1 cellular context compared by ENCODE assay signal in genomic region chr16:87869061-87869878, GRCh38.
TF ChIP-seq lines count a peak whose summit lies in the region.
"Not testable (repeated sequence)": the region's sequence is repeated elsewhere in the genome, so short reads cannot be mapped to it uniquely, and the experiment has no call there.

SLC7A5 (minus strand) TSS chr16:87869507; CDS start chr16:87869422, 85 bp downstream.

TF ChIP-seq in K562, 482 proteins besides CTCF, POLR2A, EP300 and RAD21 (continued from another document and continues in another):
- TF ChIP-seq LCOR (CRISPR knock-in tag; IDR thresholded peaks at IDR 0.05) (0 out of 2 replicates have a peak, but pooled peaks have one; percentile 35), TBP (optimal IDR thresholded peaks at IDR 0.05; ENCODE audit: low read depth, low read length) (peak; percentile 79), ZNF589 (CRISPR knock-in tag; IDR thresholded peaks at IDR 0.05; ENCODE audit: low read depth) (peak; percentile 86; the same call in 1 of the 2 replicates), POLR2AphosphoS5 (IDR thresholded peaks at IDR 0.05; ENCODE audit: control insufficient read depth, insufficient read depth, low read depth, low read length) (peak; percentile 66; the same call in 1 of the 2 replicates), GATA2 (CRISPR knock-in tag; IDR thresholded peaks at IDR 0.05) (0 out of 2 replicates have a peak, but pooled peaks have one; percentile 36), HMGN3 (IDR thresholded peaks at IDR 0.05; ENCODE audit: borderline replicate concordance, extremely low read depth, insufficient read length, low read depth, low read length) (peak; percentile 58), YY1 (IDR thresholded peaks at IDR 0.05; ENCODE audit: borderline replicate concordance in 1 of 3, control insufficient read depth in 1 of 3, extremely low read depth in 1 of 3, insufficient read depth in 3 of 3, insufficient read length in 1 of 3, insufficient replicate concordance in 2 of 3, low read depth in 1 of 3, low read length in 2 of 3) (peak in 2 of 3 experiments; percentile 58 to 60), SAP30 (IDR thresholded peaks at IDR 0.05; ENCODE audit: borderline replicate concordance, insufficient read depth, low read depth, low read length, poor library complexity, severe bottlenecking) (peak; percentile 50), FIP1L1 (IDR thresholded peaks at IDR 0.05; ENCODE audit: low read depth, low read length, poor library complexity, severe bottlenecking) (peak; percentile 88), ETS1 (conservative IDR thresholded peaks at IDR 0.05; ENCODE audit: control insufficient read depth, low read depth, low read length) (0 out of 2 replicates have a peak, but pooled peaks have one; percentile 37), MYC (IDR thresholded peaks at IDR 0.05; ENCODE audit: low read depth, low read length) (peak; percentile 81), MXI1 (IDR thresholded peaks at IDR 0.05; ENCODE audit: low read depth, low read length) (peak; percentile 37; the same call in 1 of the 2 replicates), ZNF175 (CRISPR knock-in tag; IDR thresholded peaks at IDR 0.05; ENCODE audit: low read depth) (peak; percentile 54; the same call in 1 of the 2 replicates), HDAC6 (IDR thresholded peaks at IDR 0.05; ENCODE audit: low read depth, low read length) (0 out of 2 replicates have a peak, but pooled peaks have one; percentile 53), CREM (IDR thresholded peaks at IDR 0.05; ENCODE audit: low read depth) (peak; percentile 39), CHD1 (IDR thresholded peaks at IDR 0.05; ENCODE audit: low read length) (peak; percentile 48), RBM22 (IDR thresholded peaks at IDR 0.05; ENCODE audit: low read depth, low read length, poor library complexity, severe bottlenecking) (peak; percentile 93), MAX (CRISPR knock-in tag; IDR thresholded peaks at IDR 0.05) (peak; percentile 82), ZBTB33 (CRISPR knock-in tag; IDR thresholded peaks at IDR 0.05) (0 out of 2 replicates have a peak, but pooled peaks have one; percentile 5), THAP12 (CRISPR knock-in tag; IDR thresholded peaks at IDR 0.05) (peak; percentile 87; the same call in 1 of the 2 replicates), EP400 (IDR thresholded peaks at IDR 0.05) (0 out of 2 replicates have a peak, but pooled peaks have one; percentile 8), TBL1XR1 (IDR thresholded peaks at IDR 0.05; ENCODE audit: low read length in 2 of 2) (peak in 1 of 2 experiments; percentile 61; a peak in 1 of 4 replicates), E2F6 (IDR thresholded peaks at IDR 0.05; ENCODE audit: borderline replicate concordance in 1 of 2, extremely low read depth in 1 of 2, insufficient read depth in 1 of 2, insufficient read length in 1 of 2, low read depth in 1 of 2, low read length in 1 of 2, poor library complexity in 1 of 2, severe bottlenecking in 1 of 2) (peak; percentile 96 to 99), CXXC5 (CRISPR knock-in tag; IDR thresholded peaks at IDR 0.05) (peak; percentile 86), NFIC (IDR thresholded peaks at IDR 0.05) (peak; percentile 22; the same call in 1 of the 2 replicates), NR3C1 (CRISPR knock-in tag; IDR thresholded peaks at IDR 0.05) (peak; percentile 83; the same call in 1 of the 2 replicates), NR4A1 (CRISPR knock-in tag; IDR thresholded peaks at IDR 0.05) (0 out of 2 replicates have a peak, but pooled peaks have one; percentile 28), RNF2 (IDR thresholded peaks at IDR 0.05) (peak; percentile 69; the same call in 1 of the 2 replicates), SAFB (IDR thresholded peaks at IDR 0.05; ENCODE audit: borderline replicate concordance, low read depth, low read length) (peak; percentile 88), DMBX1 (CRISPR knock-in tag; IDR thresholded peaks at IDR 0.05; ENCODE audit: borderline replicate concordance) (0 out of 2 replicates have a peak, but pooled peaks have one; percentile 38), HNRNPLL (IDR thresholded peaks at IDR 0.05; ENCODE audit: low read depth, low read length, poor library complexity, severe bottlenecking) (peak; percentile 60), NR2C2 (tag; IDR thresholded peaks at IDR 0.05) (0 out of 2 replicates have a peak, but pooled peaks have one; percentile 27), ZNF766 (CRISPR knock-in tag; conservative IDR thresholded peaks at IDR 0.05) (0 out of 2 replicates have a peak, but pooled peaks have one; percentile 50), UBTF (IDR thresholded peaks at IDR 0.05; ENCODE audit: borderline replicate concordance in 1 of 2, low read depth in 2 of 2, low read length in 2 of 2) (peak in 1 of 2 experiments; percentile 59; a peak in 1 of 4 replicates), GABPB1 (CRISPR knock-in tag; IDR thresholded peaks at IDR 0.05) (peak; percentile 72; the same call in 1 of the 2 replicates)
- TF ChIP-seq, protein P1, sequence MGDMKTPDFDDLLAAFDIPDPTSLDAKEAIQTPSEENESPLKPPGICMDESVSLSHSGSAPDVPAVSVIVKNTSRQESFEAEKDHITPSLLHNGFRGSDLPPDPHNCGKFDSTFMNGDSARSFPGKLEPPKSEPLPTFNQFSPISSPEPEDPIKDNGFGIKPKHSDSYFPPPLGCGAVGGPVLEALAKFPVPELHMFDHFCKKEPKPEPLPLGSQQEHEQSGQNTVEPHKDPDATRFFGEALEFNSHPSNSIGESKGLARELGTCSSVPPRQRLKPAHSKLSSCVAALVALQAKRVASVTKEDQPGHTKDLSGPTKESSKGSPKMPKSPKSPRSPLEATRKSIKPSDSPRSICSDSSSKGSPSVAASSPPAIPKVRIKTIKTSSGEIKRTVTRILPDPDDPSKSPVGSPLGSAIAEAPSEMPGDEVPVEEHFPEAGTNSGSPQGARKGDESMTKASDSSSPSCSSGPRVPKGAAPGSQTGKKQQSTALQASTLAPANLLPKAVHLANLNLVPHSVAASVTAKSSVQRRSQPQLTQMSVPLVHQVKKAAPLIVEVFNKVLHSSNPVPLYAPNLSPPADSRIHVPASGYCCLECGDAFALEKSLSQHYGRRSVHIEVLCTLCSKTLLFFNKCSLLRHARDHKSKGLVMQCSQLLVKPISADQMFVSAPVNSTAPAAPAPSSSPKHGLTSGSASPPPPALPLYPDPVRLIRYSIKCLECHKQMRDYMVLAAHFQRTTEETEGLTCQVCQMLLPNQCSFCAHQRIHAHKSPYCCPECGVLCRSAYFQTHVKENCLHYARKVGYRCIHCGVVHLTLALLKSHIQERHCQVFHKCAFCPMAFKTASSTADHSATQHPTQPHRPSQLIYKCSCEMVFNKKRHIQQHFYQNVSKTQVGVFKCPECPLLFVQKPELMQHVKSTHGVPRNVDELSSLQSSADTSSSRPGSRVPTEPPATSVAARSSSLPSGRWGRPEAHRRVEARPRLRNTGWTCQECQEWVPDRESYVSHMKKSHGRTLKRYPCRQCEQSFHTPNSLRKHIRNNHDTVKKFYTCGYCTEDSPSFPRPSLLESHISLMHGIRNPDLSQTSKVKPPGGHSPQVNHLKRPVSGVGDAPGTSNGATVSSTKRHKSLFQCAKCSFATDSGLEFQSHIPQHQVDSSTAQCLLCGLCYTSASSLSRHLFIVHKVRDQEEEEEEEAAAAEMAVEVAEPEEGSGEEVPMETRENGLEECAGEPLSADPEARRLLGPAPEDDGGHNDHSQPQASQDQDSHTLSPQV (IDR thresholded peaks at IDR 0.05): peak; percentile 88
- TF ChIP-seq MYC (CRISPR knock-in tag; IDR thresholded peaks at IDR 0.05; ENCODE audit: borderline replicate concordance, low read depth); NR4A1 (tag; IDR thresholded peaks at IDR 0.05); NR2C2 (CRISPR knock-in tag; IDR thresholded peaks at IDR 0.05): not testable (repeated sequence)
- TF ChIP-seq, protein P2, sequence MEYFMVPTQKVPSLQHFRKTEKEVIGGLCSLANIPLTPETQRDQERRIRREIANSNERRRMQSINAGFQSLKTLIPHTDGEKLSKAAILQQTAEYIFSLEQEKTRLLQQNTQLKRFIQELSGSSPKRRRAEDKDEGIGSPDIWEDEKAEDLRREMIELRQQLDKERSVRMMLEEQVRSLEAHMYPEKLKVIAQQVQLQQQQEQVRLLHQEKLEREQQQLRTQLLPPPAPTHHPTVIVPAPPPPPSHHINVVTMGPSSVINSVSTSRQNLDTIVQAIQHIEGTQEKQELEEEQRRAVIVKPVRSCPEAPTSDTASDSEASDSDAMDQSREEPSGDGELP (CRISPR knock-in tag; IDR thresholded peaks at IDR 0.05; ENCODE audit: borderline replicate concordance): peak; percentile 70
- TF ChIP-seq, protein P3, sequence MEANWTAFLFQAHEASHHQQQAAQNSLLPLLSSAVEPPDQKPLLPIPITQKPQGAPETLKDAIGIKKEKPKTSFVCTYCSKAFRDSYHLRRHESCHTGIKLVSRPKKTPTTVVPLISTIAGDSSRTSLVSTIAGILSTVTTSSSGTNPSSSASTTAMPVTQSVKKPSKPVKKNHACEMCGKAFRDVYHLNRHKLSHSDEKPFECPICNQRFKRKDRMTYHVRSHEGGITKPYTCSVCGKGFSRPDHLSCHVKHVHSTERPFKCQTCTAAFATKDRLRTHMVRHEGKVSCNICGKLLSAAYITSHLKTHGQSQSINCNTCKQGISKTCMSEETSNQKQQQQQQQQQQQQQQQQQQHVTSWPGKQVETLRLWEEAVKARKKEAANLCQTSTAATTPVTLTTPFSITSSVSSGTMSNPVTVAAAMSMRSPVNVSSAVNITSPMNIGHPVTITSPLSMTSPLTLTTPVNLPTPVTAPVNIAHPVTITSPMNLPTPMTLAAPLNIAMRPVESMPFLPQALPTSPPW (CRISPR knock-in tag; IDR thresholded peaks at IDR 0.05): peak; percentile 80
- TF ChIP-seq, protein P4, sequence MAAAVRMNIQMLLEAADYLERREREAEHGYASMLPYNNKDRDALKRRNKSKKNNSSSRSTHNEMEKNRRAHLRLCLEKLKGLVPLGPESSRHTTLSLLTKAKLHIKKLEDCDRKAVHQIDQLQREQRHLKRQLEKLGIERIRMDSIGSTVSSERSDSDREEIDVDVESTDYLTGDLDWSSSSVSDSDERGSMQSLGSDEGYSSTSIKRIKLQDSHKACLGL (CRISPR knock-in tag; IDR thresholded peaks at IDR 0.05; ENCODE audit: borderline replicate concordance, poor library complexity, severe bottlenecking): peak; percentile 52
